In genomic region chr16:73313950-73314349, GRCh38 we compare ENCODE assay signal across 10 cellular contexts.
"Had no signal": no experiment of that assay in that cellular context is flagged by ENCODE, and none has a peak within 500 bp of the region (broad histone marks: within the 10 kb centered on the region; RNA-seq: fewer than 3 reads in every experiment).

No MANE protein-coding gene starts in this region.

- H3K9me3 ChIP-seq: HAP-1 had no signal

- H3K4me2 ChIP-seq: GM23338 had no signal

- H3K4me3 ChIP-seq: GM23338, HAP-1 had no signal

- DNase-seq: GOT3, H7, H9, HCEC 1CT, HFFc6 had no signal

- FAIRE-seq: H1, H54 had no signal

- H3K36me3 ChIP-seq: HAP-1 had no signal

- H2AFZ ChIP-seq: GM23338 had no signal

- H3K4me1 ChIP-seq: HAP-1 had no signal

- ATAC-seq: GM23338, HCT116 had no signal
